ENCODE assay signal across 22 cellular contexts in the genomic region with DNA sequence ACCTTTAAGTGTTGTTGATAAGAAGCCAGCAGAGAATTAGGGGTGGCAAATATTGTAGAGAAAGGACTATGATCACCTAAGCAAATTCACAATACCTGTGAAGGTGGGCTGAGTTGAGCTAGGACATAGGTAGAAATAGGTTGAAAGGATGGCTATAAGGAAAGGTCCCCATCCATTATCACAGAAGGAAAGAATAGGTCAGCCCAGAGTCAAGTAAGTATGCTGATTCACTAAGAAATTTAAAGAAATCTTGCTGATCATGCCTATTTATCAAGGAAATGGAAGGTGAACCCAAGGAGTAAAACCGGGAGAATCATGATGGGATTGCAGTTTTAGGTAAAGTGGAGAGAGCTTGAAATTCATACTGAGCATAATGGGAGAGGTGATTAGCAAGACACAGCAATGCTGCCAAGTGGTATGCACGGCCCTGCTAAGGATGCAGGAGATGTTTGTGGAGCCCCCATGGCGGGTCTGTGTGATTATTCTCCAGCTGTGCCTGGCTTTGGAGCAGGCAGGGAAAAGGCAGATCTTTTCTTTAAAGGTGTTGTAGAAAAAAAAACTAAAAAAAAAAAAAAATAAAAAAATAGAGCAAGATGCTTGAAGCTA.
"Had no signal": no experiment of that assay in that cellular context is flagged by ENCODE, and none has a peak within 500 bp of the region (broad histone marks: within the 10 kb centered on the region; RNA-seq: fewer than 3 reads in every experiment).

No MANE protein-coding gene starts in this region.

- FAIRE-seq: TTC549 had no signal

- H3K9me3 Mint-ChIP-seq: dendritic cell treated with granulocyte-macrophage colony-stimulating factor and Interleukin-4, amounts not matched to agents 40 ng/mL and 50 ng/mL, for 4 days; natural killer cell had no signal

- H3K27ac ChIP-seq: brain microvascular endothelial cell, left lung, ovary, psoas muscle, right atrium auricular region had no signal

- H3K9me3 ChIP-seq: ascending aorta, left lung, neutrophil, ovary, psoas muscle, right atrium auricular region had no signal

- H3K4me1 Mint-ChIP-seq: activated T-helper 17 cell treated with anti-CD3 and anti-CD28 coated beads, Interleukin-2, amount 50 U/mL, for 72 hours; immature natural killer cell; natural killer cell; T-cell had no signal

- H3K36me3 Mint-ChIP-seq: activated naive CD4-positive, alpha-beta T cell treated with anti-CD3 and anti-CD28 coated beads, Interleukin-2, amount 50 U/mL, for 72 hours; natural killer cell; T-cell had no signal

- H3K4me3 ChIP-seq: ascending aorta, left lung, ovary, psoas muscle, right atrium auricular region had no signal

- H3K36me3 ChIP-seq: brain microvascular endothelial cell, ovary, right atrium auricular region had no signal

- DNase-seq: activated T-cell treated with anti-CD3 and anti-CD28 coated beads, Interleukin-2, amount 50 U/mL, for 1 hour; brain microvascular endothelial cell; caudate nucleus; effector CD8-positive, alpha-beta T cell; foreskin melanocyte; immature natural killer cell; left lung; midbrain; natural killer cell; ovary; psoas muscle; stimulated activated CD4-positive, alpha-beta T cell treated with anti-CD3 and anti-CD28 coated beads, Interleukin-4, amount 100 ng/mL, for 24 hours; stimulated activated naive CD8-positive, alpha-beta T cell treated with anti-CD3 and anti-CD28 coated beads, Interleukin-15, Interleukin-2, amounts not matched to agents 100 U/mL and 50 U/mL, for 24 hours; T-cell had no signal

- H3K4me1 ChIP-seq: left lung, psoas muscle, right atrium auricular region had no signal

- ATAC-seq: activated naive CD4-positive, alpha-beta T cell treated with anti-CD3 and anti-CD28 coated beads, Interleukin-2, amount 50 U/mL, for 72 hours; activated T-helper 17 cell treated with anti-CD3 and anti-CD28 coated beads, Interleukin-2, amount 50 U/mL, for 72 hours; left lung; natural killer cell; psoas muscle; stimulated activated naive CD8-positive, alpha-beta T cell treated with anti-CD3 and anti-CD28 coated beads, Interleukin-15, Interleukin-2, amounts not matched to agents 100 U/mL and 50 U/mL, for 24 hours; T-cell had no signal

- H3K27me3 ChIP-seq: ascending aorta, brain microvascular endothelial cell, left lung, neutrophil, ovary, right atrium auricular region had no signal

- H3K27ac Mint-ChIP-seq: activated naive CD4-positive, alpha-beta T cell treated with anti-CD3 and anti-CD28 coated beads, Interleukin-2, amount 50 U/mL, for 72 hours; activated T-helper 17 cell treated with anti-CD3 and anti-CD28 coated beads, Interleukin-2, amount 50 U/mL, for 72 hours; dendritic cell treated with granulocyte-macrophage colony-stimulating factor and Interleukin-4, amounts not matched to agents 40 ng/mL and 50 ng/mL, for 4 days; immature natural killer cell; natural killer cell; T-cell; T-helper 2 cell treated with Interferon-gamma antibody and Interleukin-4, amounts not matched to agents 5 μg/mL and 100 μg/mL, for 36 hours had no signal

- H3K27me3 Mint-ChIP-seq: activated T-helper 17 cell treated with anti-CD3 and anti-CD28 coated beads, Interleukin-2, amount 50 U/mL, for 72 hours; dendritic cell treated with granulocyte-macrophage colony-stimulating factor and Interleukin-4, amounts not matched to agents 40 ng/mL and 50 ng/mL, for 4 days; T-cell had no signal

- H3K4me3 Mint-ChIP-seq: activated T-helper 17 cell treated with anti-CD3 and anti-CD28 coated beads, Interleukin-2, amount 50 U/mL, for 72 hours; dendritic cell treated with granulocyte-macrophage colony-stimulating factor and Interleukin-4, amounts not matched to agents 40 ng/mL and 50 ng/mL, for 4 days; immature natural killer cell; natural killer cell; T-cell; T-helper 2 cell treated with Interferon-gamma antibody and Interleukin-4, amounts not matched to agents 5 μg/mL and 100 μg/mL, for 36 hours had no signal
